Comparison of ENCODE assay signal across 31 cellular contexts in the genomic region with DNA sequence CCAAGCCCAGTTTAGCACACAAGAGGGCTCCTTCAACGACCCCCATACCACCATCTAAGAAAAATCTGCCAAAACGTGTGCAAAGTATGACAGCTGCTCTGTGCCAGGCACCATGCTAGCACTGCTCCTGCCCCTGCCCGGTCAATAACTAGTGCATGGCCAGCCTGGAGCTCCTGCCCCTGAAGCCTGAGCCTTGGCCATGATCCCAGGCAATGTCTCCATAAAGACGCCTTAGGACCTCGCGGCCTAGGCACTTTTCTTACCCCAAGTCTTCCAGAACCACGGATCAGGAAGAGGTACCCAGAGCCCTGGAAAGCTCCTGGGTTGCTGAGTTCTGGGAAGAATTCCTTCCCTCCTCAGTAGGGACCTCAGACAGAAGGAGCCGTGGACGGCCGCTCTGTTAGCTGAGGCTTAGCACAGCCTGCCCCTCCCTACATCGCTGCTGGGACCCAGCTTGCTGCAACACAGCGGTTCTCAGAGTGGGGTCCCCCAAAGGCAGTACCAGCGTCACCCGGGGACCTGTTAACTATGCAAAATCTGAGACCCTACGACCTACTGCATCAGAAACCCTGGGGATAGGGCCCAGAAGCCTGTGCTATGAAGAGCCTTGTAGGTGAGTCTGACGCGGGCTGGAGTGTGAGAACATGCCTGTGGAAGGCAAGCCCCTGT.
A peak's percentile ranks its signal among the peaks of the same experiment; 100 is the strongest.
DNase-seq lines count a peak whose midpoint lies in the region; ATAC-seq and TF ChIP-seq lines count a peak whose summit lies in the region.
"Had no signal": no experiment of that assay in that cellular context is flagged by ENCODE, and none has a peak within 500 bp of the region (broad histone marks: within the 10 kb centered on the region; RNA-seq: fewer than 3 reads in every experiment).

No MANE protein-coding gene starts in this region.

- peaks cover 2% of the 10 kb centered on the region; the same call in 1 of the 2 replicates for H3K27me3 Mint-ChIP-seq in HFFc6 (ENCODE audit: insufficient read depth)
- peaks cover 16% of the 10 kb centered on the region for H3K27me3 Mint-ChIP-seq in activated T-cell treated with anti-CD3 and anti-CD28 coated beads, Interleukin-2, amount 50 U/mL, for 72 hours (ENCODE audit: low read depth)

- H3K27me3 ChIP-seq in esophagus muscularis mucosa, result no peaks in the 10 kb centered on the region
- no peaks in the 10 kb centered on the region for H3K27me3 ChIP-seq in muscle layer of duodenum (ENCODE audit: low read depth, low read length)
- no peaks in the 10 kb centered on the region for H3K27me3 ChIP-seq in thoracic aorta (replicated peaks; ENCODE audit: insufficient read depth)
- H3K27me3 ChIP-seq: cardiac muscle cell, left lung, ovary had no signal

- H3K36me3 Mint-ChIP-seq in HFFc6 (ENCODE audit: low read depth), result peaks cover 5% of the 10 kb centered on the region; the same call in 1 of the 2 replicates
- H3K36me3 Mint-ChIP-seq in activated T-cell treated with anti-CD3 and anti-CD28 coated beads, Interleukin-2, amount 50 U/mL, for 72 hours (ENCODE audit: insufficient read depth in 2 of 2), result no peaks in the 10 kb centered on the region
- H3K36me3 Mint-ChIP-seq: activated naive CD4-positive, alpha-beta T cell treated with anti-CD3 and anti-CD28 coated beads, Interleukin-2, amount 50 U/mL, for 72 hours; CD4-positive, CD25-positive, alpha-beta regulatory T cell; IgD-negative memory B cell; natural killer cell had no signal

- H3K27ac ChIP-seq in esophagus muscularis mucosa (replicated peaks in 1 of 4) (peak overlapping the region; percentile 91 to 96 (median 95)), muscle layer of duodenum (ENCODE audit: low read length) (peak overlapping the region; percentile 93), thoracic aorta (peak overlapping the region; percentile 95)
- H3K27ac ChIP-seq: A549, cardiac muscle cell, VCaP had no signal

- no peaks in the 10 kb centered on the region; the same call in 1 of the 2 replicates for H3K9me3 Mint-ChIP-seq in HFFc6
- H3K9me3 Mint-ChIP-seq in activated T-cell treated with anti-CD3 and anti-CD28 coated beads, Interleukin-2, amount 50 U/mL, for 72 hours, result no peaks in the 10 kb centered on the region
- H3K9me3 Mint-ChIP-seq: GM23338, natural killer cell had no signal

- 89% methylated on average over 16 of the region's 17 CpGs for WGBS in esophagus muscularis mucosa

- TF ChIP-seq POLR2A in esophagus muscularis mucosa (IDR thresholded peaks at IDR 0.05; ENCODE audit: low read depth), result no peak

- H3K9me3 ChIP-seq in esophagus muscularis mucosa (no peaks in the 10 kb centered on the region), muscle layer of duodenum (ENCODE audit: control insufficient read depth in 1 of 2, low read length in 2 of 2) (no peaks in the 10 kb centered on the region), thoracic aorta (no peaks in the 10 kb centered on the region)
- H3K9me3 ChIP-seq: A549, ovary had no signal

- H3K4me3 ChIP-seq in esophagus muscularis mucosa (no peak overlapping the region), muscle layer of duodenum (ENCODE audit: low read depth in 1 of 2, low read length in 2 of 2) (no peak overlapping the region), thoracic aorta (no peak overlapping the region)
- H3K4me3 ChIP-seq: A549, cardiac muscle cell, GM23338, left lung, ovary had no signal

- intact Hi-C loops in esophagus muscularis mucosa (cut with DNase I), result no loop called here

- peak overlapping the region; percentile 9; the same call in 1 of the 2 replicates for H3K4me3 Mint-ChIP-seq in HFFc6
- H3K4me3 Mint-ChIP-seq in activated T-cell treated with anti-CD3 and anti-CD28 coated beads, Interleukin-2, amount 50 U/mL, for 72 hours, result no peak overlapping the region
- H3K4me3 Mint-ChIP-seq: activated CD4-positive, alpha-beta T cell treated with anti-CD3 and anti-CD28 coated beads for 36 hours; CD4-positive, CD25-positive, alpha-beta regulatory T cell; GM23338; IgD-negative memory B cell; natural killer cell had no signal

- H3K36me3 ChIP-seq in esophagus muscularis mucosa, result no peaks in the 10 kb centered on the region
- no peaks in the 10 kb centered on the region for H3K36me3 ChIP-seq in muscle layer of duodenum (ENCODE audit: control insufficient read depth in 1 of 2, insufficient read depth in 2 of 2, low read length in 2 of 2)
- no peaks in the 10 kb centered on the region for H3K36me3 ChIP-seq in thoracic aorta
- H3K36me3 ChIP-seq: cardiac muscle cell, left lung, ovary had no signal

- peaks cover 24 to 57% (median 55%) of the 10 kb centered on the region in 4 donors for H3K4me1 ChIP-seq in esophagus muscularis mucosa
- H3K4me1 ChIP-seq in muscle layer of duodenum (ENCODE audit: control insufficient read depth in 1 of 2, insufficient read depth in 2 of 2, low read length in 2 of 2), result peaks cover 4 to 19% of the 10 kb centered on the region in 2 donors
- peaks cover 8 to 40% of the 10 kb centered on the region in 2 donors for H3K4me1 ChIP-seq in thoracic aorta (ENCODE audit: control insufficient read depth in 1 of 2, low read depth in 2 of 2)
- H3K4me1 ChIP-seq: A549, left lung had no signal

- H3K4me1 Mint-ChIP-seq in HFFc6 (ENCODE audit: low read depth), result peaks cover 44% of the 10 kb centered on the region
- no peaks in the 10 kb centered on the region for H3K4me1 Mint-ChIP-seq in activated T-cell treated with anti-CD3 and anti-CD28 coated beads, Interleukin-2, amount 50 U/mL, for 72 hours (ENCODE audit: low read depth)
- H3K4me1 Mint-ChIP-seq: activated CD4-positive, alpha-beta T cell treated with anti-CD3 and anti-CD28 coated beads for 36 hours; CD4-positive, CD25-positive, alpha-beta regulatory T cell; GM23338 had no signal

- peak overlapping the region; percentile 99 for H3K27ac Mint-ChIP-seq in HFFc6
- H3K27ac Mint-ChIP-seq in activated T-cell treated with anti-CD3 and anti-CD28 coated beads, Interleukin-2, amount 50 U/mL, for 72 hours, result no peak overlapping the region
- H3K27ac Mint-ChIP-seq: activated CD4-positive, alpha-beta T cell treated with anti-CD3 and anti-CD28 coated beads for 36 hours; CD4-positive, CD25-positive, alpha-beta regulatory T cell; GM23338; IgD-negative memory B cell; natural killer cell had no signal

- TF ChIP-seq CTCF in HFFc6 (IDR thresholded peaks at IDR 0.05) (no peak), esophagus muscularis mucosa (IDR thresholded peaks at IDR 0.05) (no peak), thoracic aorta (IDR thresholded peaks at IDR 0.05) (no peak)

- TF ChIP-seq EP300 in esophagus muscularis mucosa (IDR thresholded peaks at IDR 0.05), result no peak

- no peak for ATAC-seq in thoracic aorta (ENCODE audit: insufficient number of reproducible peaks, low FRiP score, low read depth)
- no peak for ATAC-seq in activated T-cell treated with anti-CD3 and anti-CD28 coated beads, Interleukin-2, amount 50 U/mL, for 72 hours (replicated peaks in 1 of 2)
- ATAC-seq in left lobe of liver, result no peak
- ATAC-seq: A549; activated CD4-positive, alpha-beta T cell treated with anti-CD3 and anti-CD28 coated beads for 36 hours; activated naive CD4-positive, alpha-beta T cell treated with anti-CD3 and anti-CD28 coated beads, Interleukin-2, amount 50 U/mL, for 72 hours; GM23338; left lung; natural killer cell had no signal

- DNase-seq in HFFc6 (no peak), esophagus muscularis mucosa (ENCODE audit: extremely low spot score) (peak; percentile 86), thoracic aorta (ENCODE audit: low spot score) (no peak), left lobe of liver (ENCODE audit: low spot score) (no peak), NK-92 (lab: John Stamatoyannopoulos, UW; ENCODE audit: unreplicated experiment) (no peak)
- DNase-seq in activated T-cell treated with anti-CD3 and anti-CD28 coated beads, Interleukin-2, amount 50 U/mL, for 72 hours, result no peak
- DNase-seq in stimulated activated CD4-positive, alpha-beta T cell treated with anti-CD3 and anti-CD28 coated beads, Interleukin-4, amount 100 ng/mL, for 1 hour, result no peak
- DNase-seq: activated CD4-positive, alpha-beta T cell treated with anti-CD3 and anti-CD28 coated beads for 36 hours; activated effector memory CD4-positive, alpha-beta T cell treated with Interleukin-2 at 50 U/mL for 16 hours; anterior cingulate cortex; Calu3; CD4-positive, CD25-positive, alpha-beta regulatory T cell; DND-41; GF-D8; glutamatergic neuron; left lung; midbrain; natural killer cell; NCI-H1048; NCI-H1694 treated with DMSO at 0.1 percent for 48 hours; NCI-H510A; ovary; RPMI8226; T1000 had no signal
